Comparison of ENCODE assay signal across 3 cellular contexts in genomic region chr5:80780761-80781285, GRCh38.
TF ChIP-seq lines count a peak whose summit lies in the region.

No MANE protein-coding gene starts in this region.

TF ChIP-seq in SK-N-SH, 30 proteins besides CTCF, POLR2A, EP300 and RAD21 (continued from another document):
- TF ChIP-seq USF2 (IDR thresholded peaks at IDR 0.05; ENCODE audit: borderline replicate concordance, low read depth, low read length) (no peak), PBX3 (IDR thresholded peaks at IDR 0.05) (no peak), POLR2AphosphoS5 (IDR thresholded peaks at IDR 0.05; ENCODE audit: low read depth, low read length) (no peak), GATA2 (CRISPR knock-in tag; IDR thresholded peaks at IDR 0.05) (no peak), FOXM1 (IDR thresholded peaks at IDR 0.05; ENCODE audit: low read depth) (no peak), MXI1 (IDR thresholded peaks at IDR 0.05; ENCODE audit: low read depth, low read length) (no peak), USF1 (IDR thresholded peaks at IDR 0.05; ENCODE audit: borderline replicate concordance, low read depth) (no peak), TAF1 (IDR thresholded peaks at IDR 0.05; ENCODE audit: borderline replicate concordance, low read depth, low read length) (no peak), NRF1 (IDR thresholded peaks at IDR 0.05; ENCODE audit: low read depth, low read length) (no peak)

TF ChIP-seq in SK-N-SH treated with all-trans-retinoic acid at 6 μM for 48 hours, 23 proteins besides CTCF, POLR2A, EP300 and RAD21 (continued from another document):
- TF ChIP-seq ARNTL (CRISPR knock-in tag; IDR thresholded peaks at IDR 0.05; ENCODE audit: borderline replicate concordance, low read depth) (no peak), PPARA (CRISPR knock-in tag; IDR thresholded peaks at IDR 0.05; ENCODE audit: borderline replicate concordance) (no peak), POU6F1 (CRISPR knock-in tag; IDR thresholded peaks at IDR 0.05; ENCODE audit: borderline replicate concordance, low read depth) (no peak), TSHZ2 (CRISPR knock-in tag; IDR thresholded peaks at IDR 0.05) (no peak), ZNF565 (CRISPR knock-in tag; conservative IDR thresholded peaks at IDR 0.05; ENCODE audit: low read depth) (no peak), ZFP3 (CRISPR knock-in tag; IDR thresholded peaks at IDR 0.05) (no peak), RARB (CRISPR knock-in tag; IDR thresholded peaks at IDR 0.05) (no peak), CSRNP3 (CRISPR knock-in tag; IDR thresholded peaks at IDR 0.05) (no peak), ESRRG (CRISPR knock-in tag; IDR thresholded peaks at IDR 0.05) (no peak), BACH2 (CRISPR knock-in tag; IDR thresholded peaks at IDR 0.05; ENCODE audit: borderline replicate concordance) (no peak)

TF ChIP-seq in HCT116, 20 proteins besides CTCF, POLR2A, EP300 and RAD21 (continued from another document):
- TF ChIP-seq TCF7L2 (IDR thresholded peaks at IDR 0.05; ENCODE audit: borderline replicate concordance, extremely low read depth, insufficient read depth, insufficient read length) (no peak), ZBTB33 (IDR thresholded peaks at IDR 0.05; ENCODE audit: extremely low read depth, insufficient replicate concordance, low read length) (no peak)
